Comparison of ENCODE assay signal across 18 cellular contexts in genomic region chr9:83625120-83625710, GRCh38. TPM values are rescaled to one million over a fixed set of nuclear protein-coding genes. Genes with fewer than 3 reads are reported as not detected.
A peak's percentile ranks its signal among the peaks of the same experiment; 100 is the strongest.
DNase-seq lines count a peak whose midpoint lies in the region; ATAC-seq, FAIRE-seq and TF ChIP-seq lines count a peak whose summit lies in the region.
"Had no signal": no experiment of that assay in that cellular context is flagged by ENCODE, and none has a peak within 500 bp of the region (broad histone marks: within the 10 kb centered on the region; RNA-seq: fewer than 3 reads in every experiment).

No MANE protein-coding gene starts in this region.

- H3K36me3 ChIP-seq in Karpas-422 (ENCODE audit: insufficient read depth, low read length) (0 out of 2 replicates have a peak, but pooled peaks cover 4% of the 10 kb centered on the region), small intestine (ENCODE audit: control insufficient read depth in 2 of 2, insufficient read depth in 2 of 2, low read length in 2 of 2) (peaks cover 2 to 3% of the 10 kb centered on the region in 2 donors)
- H3K36me3 ChIP-seq: colonic mucosa, HAP-1, uterus had no signal

- H4K20me1 ChIP-seq in Karpas-422 (ENCODE audit: insufficient read depth, low read depth, low read length): no peaks in the 10 kb centered on the region

- FAIRE-seq in small intestine (lab: Jason Lieb, UNC): no peak
- FAIRE-seq: TTC549 had no signal

- H3K4me2 ChIP-seq in Karpas-422 (ENCODE audit: low read depth, low read length, poor library complexity, severe bottlenecking): peak overlapping the region; percentile 87

- H3K27ac Mint-ChIP-seq in activated naive CD4-positive, alpha-beta T cell treated with anti-CD3 and anti-CD28 coated beads, Interleukin-2, amount 50 U/mL, for 24 hours: peak overlapping the region; percentile 57
- H3K27ac Mint-ChIP-seq in activated T-helper 17 cell treated with anti-CD3 and anti-CD28 coated beads, Interleukin-2, amount 50 U/mL, for 72 hours: peak overlapping the region; percentile 88
- no peak overlapping the region for H3K27ac Mint-ChIP-seq in osteocyte (ENCODE audit: unreplicated experiment)

- H3K27ac ChIP-seq in Karpas-422 (ENCODE audit: low read length) (no peak overlapping the region), small intestine (ENCODE audit: low read depth in 1 of 2, low read length in 1 of 2) (peak overlapping the region; percentile 41 to 95)
- H3K27ac ChIP-seq: colonic mucosa, SK-N-MC, uterus had no signal

- H3K79me2 ChIP-seq in Karpas-422 (ENCODE audit: low read length): peaks cover 20% of the 10 kb centered on the region

- WGBS in small intestine, 3 donors: 42 to 73% (median 53%) methylated on average over 3 of the region's 3 CpGs

- no peaks in the 10 kb centered on the region for H3K36me3 Mint-ChIP-seq in activated naive CD4-positive, alpha-beta T cell treated with anti-CD3 and anti-CD28 coated beads, Interleukin-2, amount 50 U/mL, for 24 hours
- peaks cover 23% of the 10 kb centered on the region for H3K36me3 Mint-ChIP-seq in activated T-helper 17 cell treated with anti-CD3 and anti-CD28 coated beads, Interleukin-2, amount 50 U/mL, for 72 hours (ENCODE audit: low read depth)
- no peaks in the 10 kb centered on the region for H3K36me3 Mint-ChIP-seq in osteocyte (ENCODE audit: unreplicated experiment)

- H3K4me1 Mint-ChIP-seq in activated naive CD4-positive, alpha-beta T cell treated with anti-CD3 and anti-CD28 coated beads, Interleukin-2, amount 50 U/mL, for 24 hours: peaks cover 30% of the 10 kb centered on the region
- H3K4me1 Mint-ChIP-seq in activated T-helper 17 cell treated with anti-CD3 and anti-CD28 coated beads, Interleukin-2, amount 50 U/mL, for 72 hours: peaks cover 15% of the 10 kb centered on the region
- peaks cover 17% of the 10 kb centered on the region for H3K4me1 Mint-ChIP-seq in osteocyte (ENCODE audit: unreplicated experiment)

- H3K4me3 Mint-ChIP-seq in activated naive CD4-positive, alpha-beta T cell treated with anti-CD3 and anti-CD28 coated beads, Interleukin-2, amount 50 U/mL, for 24 hours: no peak overlapping the region
- H3K4me3 Mint-ChIP-seq in activated T-helper 17 cell treated with anti-CD3 and anti-CD28 coated beads, Interleukin-2, amount 50 U/mL, for 72 hours: peak overlapping the region; percentile 3
- H3K4me3 Mint-ChIP-seq in osteocyte (ENCODE audit: unreplicated experiment): no peak overlapping the region

- H3K4me1 ChIP-seq in Karpas-422 (ENCODE audit: low read length) (peaks cover 32% of the 10 kb centered on the region), small intestine (ENCODE audit: control insufficient read depth in 2 of 2, insufficient read depth in 1 of 2, low read depth in 1 of 2, low read length in 1 of 2) (peaks cover 11 to 13% of the 10 kb centered on the region in 2 donors)
- H3K4me1 ChIP-seq: uterus had no signal

- DNase-seq in activated naive CD4-positive, alpha-beta T cell (lab: John Stamatoyannopoulos, UW): no peak
- DNase-seq in Karpas-422 (no peak), small intestine (peak; percentile 94), osteocyte (ENCODE audit: extremely low spot score, unreplicated experiment) (no peak)
- DNase-seq: activated effector memory CD4-positive, alpha-beta T cell treated with anti-CD3 and anti-CD28 coated beads, Interleukin-2, amount 50 U/mL, for 16 hours; colonic mucosa; islet precursor cell; lower lobe of right lung; NCI-H748 treated with DMSO at 0.1 percent for 48 hours; posterior cingulate gyrus; uterus had no signal

- H3K9me2 ChIP-seq in Karpas-422 (replicated peaks; ENCODE audit: insufficient read depth, low read length): no peaks in the 10 kb centered on the region

- peak; percentile 14 for ATAC-seq in activated T-helper 17 cell treated with anti-CD3 and anti-CD28 coated beads, Interleukin-2, amount 50 U/mL, for 72 hours (replicated peaks)
- ATAC-seq in GM18511 (IDR thresholded peaks at IDR 0.05; ENCODE audit: unreplicated experiment): no peak
- no peak for ATAC-seq in GM21737 (IDR thresholded peaks at IDR 0.05; ENCODE audit: unreplicated experiment)
- ATAC-seq: lower lobe of right lung had no signal

- no peaks in the 10 kb centered on the region for H3K27me3 Mint-ChIP-seq in activated naive CD4-positive, alpha-beta T cell treated with anti-CD3 and anti-CD28 coated beads, Interleukin-2, amount 50 U/mL, for 24 hours
- H3K27me3 Mint-ChIP-seq in activated T-helper 17 cell treated with anti-CD3 and anti-CD28 coated beads, Interleukin-2, amount 50 U/mL, for 72 hours: no peaks in the 10 kb centered on the region
- peaks cover 2% of the 10 kb centered on the region for H3K27me3 Mint-ChIP-seq in osteocyte (ENCODE audit: unreplicated experiment)

- H3K9me3 ChIP-seq in Karpas-422 (ENCODE audit: low read length) (no peaks in the 10 kb centered on the region), small intestine (ENCODE audit: control insufficient read depth, low read depth) (no peaks in the 10 kb centered on the region)
- H3K9me3 ChIP-seq: colonic mucosa, HAP-1, lower lobe of right lung, uterus had no signal

- no peak overlapping the region for H2AFZ ChIP-seq in Karpas-422 (ENCODE audit: low read length)

- H3K9ac ChIP-seq in Karpas-422 (ENCODE audit: low read length): no peak overlapping the region

- no peak for TF ChIP-seq CTCF in osteocyte (IDR thresholded peaks at IDR 0.05)

- H3K27me3 ChIP-seq in Karpas-422 (ENCODE audit: low read length) (no peaks in the 10 kb centered on the region), small intestine (ENCODE audit: control insufficient read depth in 2 of 2, insufficient read depth in 2 of 2, low read length in 2 of 2) (no peaks in the 10 kb centered on the region)
- H3K27me3 ChIP-seq: colonic mucosa, uterus had no signal

- H3K4me3 ChIP-seq in Karpas-422 (ENCODE audit: low read length) (no peak overlapping the region), small intestine (ENCODE audit: low read depth in 1 of 2, low read length in 2 of 2) (no peak overlapping the region)
- H3K4me3 ChIP-seq: colonic mucosa, HAP-1, lower lobe of right lung, SK-N-MC, uterus had no signal

- no peaks in the 10 kb centered on the region for H3K9me3 Mint-ChIP-seq in activated naive CD4-positive, alpha-beta T cell treated with anti-CD3 and anti-CD28 coated beads, Interleukin-2, amount 50 U/mL, for 24 hours
- H3K9me3 Mint-ChIP-seq in activated T-helper 17 cell treated with anti-CD3 and anti-CD28 coated beads, Interleukin-2, amount 50 U/mL, for 72 hours: no peaks in the 10 kb centered on the region
- H3K9me3 Mint-ChIP-seq in osteocyte (ENCODE audit: unreplicated experiment): no peaks in the 10 kb centered on the region

RNA-seq across cellular contexts. Expression of gene IDNK, which starts 2.3 kb away (rescaled TPM):
- 14.3 and 18.8 TPM in 2 replicates for total RNA-seq in Karpas-422 (2014; rRNA removed; shearing (Covaris generic); ENCODE audit: low replicate concordance)
- total RNA-seq in activated T-helper 17 cell treated with anti-CD3 and anti-CD28 coated beads, Interleukin-2, amount 50 U/mL, for 72 hours: 1 to 10 TPM; 2.9 to 3.5 TPM
- polyA plus RNA-seq in small intestine: 10 to 100 TPM; 20.2 to 73.4 (median 41.3) TPM
- total RNA-seq in osteocyte: 4.3 and 5.7 TPM in 2 replicates
